In the genomic region with DNA sequence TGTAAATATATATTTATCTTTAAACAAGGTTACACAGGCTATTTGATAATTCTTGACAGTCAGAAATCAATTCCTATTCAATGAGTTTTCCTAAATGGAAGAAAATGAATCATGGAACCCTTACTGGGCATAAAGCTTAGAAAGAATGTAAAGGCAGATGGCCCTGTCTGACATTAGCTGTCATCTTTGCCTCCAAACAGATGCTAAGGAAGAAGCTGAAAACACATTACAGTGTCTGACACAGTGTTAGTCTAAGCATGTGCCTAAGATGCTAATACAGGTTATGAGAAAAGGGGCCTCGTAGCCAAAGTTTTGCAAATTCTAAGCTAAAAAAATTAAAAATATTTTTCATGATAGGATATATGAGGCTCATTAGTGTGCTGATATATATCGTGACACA, we compare ENCODE assay signal across 20 cellular contexts.
"Had no signal": no experiment of that assay in that cellular context is flagged by ENCODE, and none has a peak within 500 bp of the region (broad histone marks: within the 10 kb centered on the region; RNA-seq: fewer than 3 reads in every experiment).

No MANE protein-coding gene starts in this region.

- H3K36me3 ChIP-seq: heart right ventricle, tibial nerve, upper lobe of right lung, vagina had no signal

- DNase-seq: dorsolateral prefrontal cortex; effector CD8-positive, alpha-beta T cell; heart right ventricle; hypothalamus; kidney glomerular epithelial cell; mesendoderm; naive B cell; stimulated activated CD4-positive, alpha-beta T cell treated with anti-CD3 and anti-CD28 coated beads, Interleukin-2, amount 100 ng/mL, for 24 hours; stimulated activated CD4-positive, alpha-beta T cell treated with anti-CD3 and anti-CD28 coated beads, Interleukin-4, amount 100 ng/mL, for 4 hours; stimulated activated naive B cell treated with anti-CD40 and anti-IgM and Interleukin-4, amounts not matched to agents 10 μg/mL and 1 μg/mL and 100 μg/mL, for 72 hours; stimulated activated naive CD8-positive, alpha-beta T cell treated with anti-CD3 and anti-CD28 coated beads, Interleukin-15, amount 100 ng/mL, for 72 hours; testis; upper lobe of right lung had no signal

- H3K4me1 Mint-ChIP-seq: nephron; stimulated activated naive B cell treated with anti-CD40 and anti-IgM and Interleukin-4, amounts not matched to agents 10 μg/mL and 1 μg/mL and 100 μg/mL, for 72 hours; stimulated activated naive CD8-positive, alpha-beta T cell treated with anti-CD3 and anti-CD28 coated beads, Interleukin-15, amount 100 ng/mL, for 72 hours had no signal

- H3K36me3 Mint-ChIP-seq: naive B cell; stimulated activated naive B cell treated with anti-CD40 and anti-IgM and Interleukin-4, amounts not matched to agents 10 μg/mL and 1 μg/mL and 100 μg/mL, for 72 hours had no signal

- H3K4me3 Mint-ChIP-seq: naive B cell; nephron; stimulated activated naive B cell treated with anti-CD40 and anti-IgM and Interleukin-4, amounts not matched to agents 10 μg/mL and 1 μg/mL and 100 μg/mL, for 72 hours; stimulated activated naive CD8-positive, alpha-beta T cell treated with anti-CD3 and anti-CD28 coated beads, Interleukin-15, amount 100 ng/mL, for 72 hours had no signal

- H3K27me3 ChIP-seq: dorsolateral prefrontal cortex, heart right ventricle, testis, tibial nerve, upper lobe of right lung, vagina had no signal

- H3K27ac ChIP-seq: dorsolateral prefrontal cortex, heart right ventricle, parathyroid adenoma, skin epidermis, testis, tibial nerve, upper lobe of right lung, vagina had no signal

- H3K27ac Mint-ChIP-seq: naive B cell; nephron; stimulated activated naive B cell treated with anti-CD40 and anti-IgM and Interleukin-4, amounts not matched to agents 10 μg/mL and 1 μg/mL and 100 μg/mL, for 72 hours; stimulated activated naive CD8-positive, alpha-beta T cell treated with anti-CD3 and anti-CD28 coated beads, Interleukin-15, amount 100 ng/mL, for 72 hours had no signal

- H3K4me1 ChIP-seq: heart right ventricle, parathyroid adenoma, testis, tibial nerve, upper lobe of right lung, vagina had no signal

- FAIRE-seq: frontal cortex, islet of Langerhans had no signal

- H3K79me2 ChIP-seq: parathyroid adenoma had no signal

- H3K9me3 Mint-ChIP-seq: stimulated activated naive B cell treated with anti-CD40 and anti-IgM and Interleukin-4, amounts not matched to agents 10 μg/mL and 1 μg/mL and 100 μg/mL, for 72 hours; stimulated activated naive CD8-positive, alpha-beta T cell treated with anti-CD3 and anti-CD28 coated beads, Interleukin-15, amount 100 ng/mL, for 72 hours had no signal

- H2AFZ ChIP-seq: parathyroid adenoma had no signal

- H3K9me3 ChIP-seq: heart right ventricle, testis, tibial nerve, upper lobe of right lung, vagina had no signal

- H3K9ac ChIP-seq: parathyroid adenoma had no signal

- H3K4me3 ChIP-seq: dorsolateral prefrontal cortex, heart right ventricle, skin epidermis, testis, tibial nerve, upper lobe of right lung, vagina had no signal
